In genomic region chr14:35783699-35784098, GRCh38 we compare ENCODE assay signal across 39 cellular contexts.
"Had no signal": no experiment of that assay in that cellular context is flagged by ENCODE, and none has a peak within 500 bp of the region (broad histone marks: within the 10 kb centered on the region; RNA-seq: fewer than 3 reads in every experiment).

No MANE protein-coding gene starts in this region.

- H3K9me3 Mint-ChIP-seq: activated T-helper 17 cell treated with anti-CD3 and anti-CD28 coated beads, Interleukin-2, amount 50 U/mL, for 72 hours had no signal

- H3K4me1 ChIP-seq: ascending aorta, body of pancreas, breast epithelium had no signal

- H3K27me3 ChIP-seq: adrenal gland, ascending aorta, body of pancreas, brain microvascular endothelial cell, breast epithelium, cardiac muscle cell had no signal

- H3K27ac ChIP-seq: adrenal gland, ascending aorta, body of pancreas, brain microvascular endothelial cell, breast epithelium, cardiac muscle cell had no signal

- H3K4me3 ChIP-seq: adrenal gland, ascending aorta, body of pancreas, breast epithelium, cardiac muscle cell had no signal

- ATAC-seq: activated naive CD4-positive, alpha-beta T cell treated with anti-CD3 and anti-CD28 coated beads, Interleukin-2, amount 50 U/mL, for 72 hours; activated naive CD8-positive, alpha-beta T cell treated with anti-CD3 and anti-CD28 coated beads, Interleukin-2, amount 50 U/mL, for 24 hours; activated T-cell treated with anti-CD3 and anti-CD28 coated beads, Interleukin-2, amount 50 U/mL, for 4 hours; activated T-cell treated with anti-CD3 and anti-CD28 coated beads, Interleukin-2, amount 50 U/mL, for 72 hours; activated T-helper 17 cell treated with anti-CD3 and anti-CD28 coated beads, Interleukin-2, amount 50 U/mL, for 72 hours; body of pancreas had no signal

- H3K4me3 Mint-ChIP-seq: activated naive CD4-positive, alpha-beta T cell treated with anti-CD3 and anti-CD28 coated beads for 36 hours; activated naive CD4-positive, alpha-beta T cell treated with anti-CD3 and anti-CD28 coated beads, Interleukin-2, amount 10 ng/mL, durations not matched to agents 7 days and 5 days; activated naive CD4-positive, alpha-beta T cell treated with anti-CD3 and anti-CD28 coated beads, Interleukin-2, amount 50 U/mL, for 24 hours; activated naive CD8-positive, alpha-beta T cell; activated naive CD8-positive, alpha-beta T cell treated with anti-CD3 and anti-CD28 coated beads for 36 hours; activated naive CD8-positive, alpha-beta T cell treated with anti-CD3 and anti-CD28 coated beads, Interleukin-2, amount 10 ng/mL, durations not matched to agents 7 days and 5 days; activated naive CD8-positive, alpha-beta T cell treated with anti-CD3 and anti-CD28 coated beads, Interleukin-2, amount 50 U/mL, for 24 hours; activated T-cell treated with anti-CD3 and anti-CD28 coated beads, Interleukin-2, amount 50 U/mL, for 24 hours; activated T-cell treated with anti-CD3 and anti-CD28 coated beads, Interleukin-2, amount 50 U/mL, for 4 hours; activated T-cell treated with anti-CD3 and anti-CD28 coated beads, Interleukin-2, amount 50 U/mL, for 72 hours; activated T-helper 1 cell treated with anti-CD3 and anti-CD28 coated beads, Interleukin-12 subunit alpha, Interleukin-12 subunit beta, Interleukin-2, Interleukin-4 antibody, amounts not matched to agents 30 ng/mL and 10 ng/mL and 1 ng/mL, durations not matched to agents 14 hours and 24 hours and 36 hours; activated T-helper 17 cell treated with anti-CD3 and anti-CD28 coated beads, Interleukin-2, amount 50 U/mL, for 72 hours; brain had no signal

- H3K27me3 Mint-ChIP-seq: activated naive CD4-positive, alpha-beta T cell treated with anti-CD3 and anti-CD28 coated beads, Interleukin-2, amount 10 ng/mL, durations not matched to agents 7 days and 5 days; activated naive CD4-positive, alpha-beta T cell treated with anti-CD3 and anti-CD28 coated beads, Interleukin-2, amount 50 U/mL, for 24 hours; activated naive CD8-positive, alpha-beta T cell; activated naive CD8-positive, alpha-beta T cell treated with anti-CD3 and anti-CD28 coated beads for 36 hours; activated naive CD8-positive, alpha-beta T cell treated with anti-CD3 and anti-CD28 coated beads, Interleukin-2, amount 50 U/mL, for 24 hours; activated T-cell treated with anti-CD3 and anti-CD28 coated beads, Interleukin-2, amount 50 U/mL, for 24 hours; activated T-helper 17 cell treated with anti-CD3 and anti-CD28 coated beads, Interleukin-2, amount 50 U/mL, for 72 hours; brain had no signal

- H3K9me3 ChIP-seq: adrenal gland, body of pancreas had no signal

- H3K36me3 ChIP-seq: adrenal gland, ascending aorta, brain microvascular endothelial cell, breast epithelium, cardiac muscle cell had no signal

- FAIRE-seq: astrocyte, bronchial epithelial cell had no signal

- DNase-seq: activated effector memory CD4-positive, alpha-beta T cell treated with anti-CD3 and anti-CD28 coated beads, Interleukin-2, amount 50 U/mL, for 16 hours; activated effector memory CD4-positive, alpha-beta T cell treated with Interleukin-2 at 50 U/mL for 16 hours; activated gamma-delta T cell; activated gamma-delta T cell treated with Interleukin-2 at 50 U/mL for 16 hours; activated naive CD4-positive, alpha-beta T cell; activated naive CD4-positive, alpha-beta T cell treated with anti-CD3 and anti-CD28 coated beads for 36 hours; activated naive CD4-positive, alpha-beta T cell treated with anti-CD3 and anti-CD28 coated beads, Interleukin-2, amount 10 ng/mL, durations not matched to agents 7 days and 5 days; activated naive CD4-positive, alpha-beta T cell treated with anti-CD3 and anti-CD28 coated beads, Interleukin-2, amount 50 U/mL, for 16 hours; activated naive CD4-positive, alpha-beta T cell treated with Interleukin-2 at 50 U/mL for 16 hours; activated naive CD8-positive, alpha-beta T cell treated with anti-CD3 and anti-CD28 coated beads for 36 hours; activated naive CD8-positive, alpha-beta T cell treated with anti-CD3 and anti-CD28 coated beads, Interleukin-2, amount 10 ng/mL, durations not matched to agents 7 days and 5 days; activated naive CD8-positive, alpha-beta T cell treated with anti-CD3 and anti-CD28 coated beads, Interleukin-2, amount 50 U/mL, for 24 hours; activated T-cell treated with anti-CD3 and anti-CD28 coated beads, Interleukin-2, amount 50 U/mL, for 1 hour; activated T-cell treated with anti-CD3 and anti-CD28 coated beads, Interleukin-2, amount 50 U/mL, for 24 hours; activated T-cell treated with anti-CD3 and anti-CD28 coated beads, Interleukin-2, amount 50 U/mL, for 4 hours; activated T-cell treated with anti-CD3 and anti-CD28 coated beads, Interleukin-2, amount 50 U/mL, for 48 hours; activated T-cell treated with anti-CD3 and anti-CD28 coated beads, Interleukin-2, amount 50 U/mL, for 72 hours; adrenal gland; amniotic stem cell; amygdala; anterior cingulate cortex; aorta; body of pancreas; brain microvascular endothelial cell; caudate nucleus; central memory CD4-positive, alpha-beta T cell; cerebellar nuclear complex had no signal

- H3K27ac Mint-ChIP-seq: activated naive CD4-positive, alpha-beta T cell treated with anti-CD3 and anti-CD28 coated beads for 36 hours; activated naive CD4-positive, alpha-beta T cell treated with anti-CD3 and anti-CD28 coated beads, Interleukin-2, amount 10 ng/mL, durations not matched to agents 7 days and 5 days; activated naive CD4-positive, alpha-beta T cell treated with anti-CD3 and anti-CD28 coated beads, Interleukin-2, amount 50 U/mL, for 24 hours; activated naive CD4-positive, alpha-beta T cell treated with anti-CD3 and anti-CD28 coated beads, Interleukin-2, amount 50 U/mL, for 72 hours; activated naive CD8-positive, alpha-beta T cell; activated naive CD8-positive, alpha-beta T cell treated with anti-CD3 and anti-CD28 coated beads for 36 hours; activated naive CD8-positive, alpha-beta T cell treated with anti-CD3 and anti-CD28 coated beads, Interleukin-2, amount 10 ng/mL, durations not matched to agents 7 days and 5 days; activated naive CD8-positive, alpha-beta T cell treated with anti-CD3 and anti-CD28 coated beads, Interleukin-2, amount 50 U/mL, for 24 hours; activated T-cell treated with anti-CD3 and anti-CD28 coated beads, Interleukin-2, amount 50 U/mL, for 24 hours; activated T-cell treated with anti-CD3 and anti-CD28 coated beads, Interleukin-2, amount 50 U/mL, for 72 hours; activated T-helper 1 cell treated with anti-CD3 and anti-CD28 coated beads, Interleukin-12 subunit alpha, Interleukin-12 subunit beta, Interleukin-2, Interleukin-4 antibody, amounts not matched to agents 30 ng/mL and 10 ng/mL and 1 ng/mL, durations not matched to agents 14 hours and 24 hours and 36 hours; activated T-helper 17 cell treated with anti-CD3 and anti-CD28 coated beads, Interleukin-2, amount 50 U/mL, for 72 hours; activated T-helper 2 cell treated with anti-CD3 and anti-CD28 coated beads, Interferon-gamma antibody, Interleukin-2, Interleukin-4, amounts not matched to agents 10 μg/mL and 5 μg/mL and 100 μg/mL, durations not matched to agents 14 hours and 24 hours and 36 hours; brain had no signal
